Comparison of ENCODE assay signal across 8 cellular contexts in the genomic region with DNA sequence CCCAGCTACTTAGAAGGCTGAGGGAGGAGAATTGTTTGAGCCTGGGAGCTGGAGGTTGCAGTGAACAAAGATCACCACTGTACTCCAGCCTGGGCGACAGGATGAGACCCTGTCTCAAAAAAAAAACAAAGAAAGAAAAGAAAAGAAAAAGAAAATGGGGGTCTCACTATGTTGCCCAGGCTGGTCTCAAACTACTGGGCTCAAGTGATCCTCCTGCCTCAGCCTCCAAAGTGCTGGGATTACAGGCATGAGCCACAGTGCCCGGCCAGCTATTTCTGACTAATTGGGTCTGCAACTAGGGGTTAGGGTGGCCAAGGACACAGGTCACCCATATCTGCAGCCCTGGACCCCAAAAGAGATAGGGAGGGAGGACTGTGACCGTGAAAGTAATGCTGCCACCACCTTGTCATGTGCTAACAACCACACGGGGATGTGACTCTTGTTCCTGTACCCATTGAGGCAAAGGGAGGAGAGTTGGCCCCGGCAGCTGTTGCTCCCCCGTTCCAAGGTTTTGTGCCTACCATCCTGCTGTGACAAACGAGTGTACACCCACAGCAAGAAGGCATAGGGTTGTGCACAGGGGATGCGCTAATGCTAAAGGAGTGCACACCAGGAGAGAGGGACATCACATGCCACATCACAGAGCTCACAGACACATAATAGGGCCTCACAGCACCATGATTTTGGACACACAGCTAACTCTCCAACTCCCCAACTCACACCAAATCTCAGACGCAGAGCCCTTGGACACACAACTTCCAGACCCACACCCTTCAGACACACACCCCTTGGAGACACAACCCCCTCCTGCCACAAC. TPM values are rescaled to one million over a fixed set of nuclear protein-coding genes. Genes with fewer than 3 reads are reported as not detected.
A peak's percentile ranks its signal among the peaks of the same experiment; 100 is the strongest.
DNase-seq lines count a peak whose midpoint lies in the region; ATAC-seq, FAIRE-seq and TF ChIP-seq lines count a peak whose summit lies in the region.
"Had no signal": no experiment of that assay in that cellular context is flagged by ENCODE, and none has a peak within 500 bp of the region (broad histone marks: within the 10 kb centered on the region; RNA-seq: fewer than 3 reads in every experiment).

No MANE protein-coding gene starts in this region.

- no peak overlapping the region for H2AFZ ChIP-seq in KMS-11 (ENCODE audit: low read depth)
- no peak overlapping the region for H2AFZ ChIP-seq in endothelial cell of umbilical vein (ENCODE audit: low read depth, low read length)

- no peak for DNase-seq in endothelial cell of umbilical vein (ENCODE audit: low read depth, low spot score)
- no peak for DNase-seq in NCI-H510A treated with DMSO at 0.1 percent for 48 hours (lab: John Stamatoyannopoulos, UW)
- no peak for DNase-seq in stimulated activated CD4-positive, alpha-beta T cell treated with anti-CD3 and anti-CD28 coated beads, Interleukin-2, amount 100 ng/mL, for 48 hours

- H3K4me1 ChIP-seq in KMS-11 (ENCODE audit: low read depth, poor library complexity, severe bottlenecking) = peaks cover 14% of the 10 kb centered on the region
- peaks cover 5% of the 10 kb centered on the region for H3K4me1 ChIP-seq in endothelial cell of umbilical vein (ENCODE audit: control insufficient read depth, extremely low read depth, insufficient read depth, low read length)
- H3K4me1 ChIP-seq in skeletal muscle tissue (ENCODE audit: control insufficient read depth in 3 of 3, insufficient read depth in 3 of 3, low read length in 3 of 3) = peaks cover 20 to 28% (median 22%) of the 10 kb centered on the region in 3 donors

- no peaks in the 10 kb centered on the region for H3K9me3 ChIP-seq in endothelial cell of umbilical vein (replicated peaks; ENCODE audit: control insufficient read depth, insufficient read depth, low read length)
- H3K9me3 ChIP-seq in skeletal muscle tissue (ENCODE audit: control insufficient read depth in 3 of 3, low read length in 3 of 3) = no peaks in the 10 kb centered on the region

- no peaks in the 10 kb centered on the region for H3K9me1 ChIP-seq in endothelial cell of umbilical vein (replicated peaks; ENCODE audit: control insufficient read depth, extremely low read depth, insufficient read depth, low read length)

- dilution Hi-C loops in endothelial cell of umbilical vein (cut with MboI; ENCODE audit: extremely low pct_ligation_motif_present, low sequenced_read_pairs) = no loop called here

- FAIRE-seq in endothelial cell of umbilical vein (lab: Jason Lieb, UNC) = no peak

- intact Hi-C loops in endothelial cell of umbilical vein (cut with micrococcal nuclease) = no loop called here

- H3K36me3 ChIP-seq in KMS-11 (ENCODE audit: insufficient read depth) (no peaks in the 10 kb centered on the region), endothelial cell of umbilical vein (ENCODE audit: control insufficient read depth in 2 of 2, extremely low read depth in 1 of 2, insufficient read depth in 2 of 2, low read length in 2 of 2) (no peaks in the 10 kb centered on the region), skeletal muscle tissue (ENCODE audit: control insufficient read depth in 3 of 3, insufficient read depth in 3 of 3, low read length in 3 of 3) (peaks cover 0 to 3% (median 0%) of the 10 kb centered on the region in 3 donors)

- POLR2A ChIA-PET in endothelial cell of umbilical vein (lab: Charles Lee) = no interaction called here

- TF ChIP-seq CTCF in KMS-11 (conservative IDR thresholded peaks at IDR 0.05; ENCODE audit: low read depth, low read length) (no peak), endothelial cell of umbilical vein (IDR thresholded peaks at IDR 0.05; ENCODE audit: extremely low read depth in 1 of 2, insufficient read depth in 1 of 2, low read depth in 1 of 2, low read length in 2 of 2) (no peak)

- CTCF ChIA-PET in endothelial cell of umbilical vein (lab: Charles Lee) = interaction anchor here (0.6 to 2.3 kb wide), 2 partner anchors 15 to 23 kb away, joined by 3 to 8 read pairs; no protein-coding TSS in a partner anchor

- H3K4me2 ChIP-seq in KMS-11 (peak overlapping the region; percentile 29), endothelial cell of umbilical vein (ENCODE audit: insufficient read depth, low read length) (peak overlapping the region; percentile 30)

- H3K79me2 ChIP-seq in KMS-11 (ENCODE audit: insufficient read depth, low read depth) (no peaks in the 10 kb centered on the region), endothelial cell of umbilical vein (ENCODE audit: control insufficient read depth, insufficient read depth, low read length) (no peaks in the 10 kb centered on the region)

- no peak for TF ChIP-seq POLR2A in endothelial cell of umbilical vein (IDR thresholded peaks at IDR 0.05; ENCODE audit: low read depth, low read length)

- BruUV-seq in endothelial cell of umbilical vein (replicated peaks; lab: Mats Ljungman, UMichigan) = no TSS peak

- H3K27me3 ChIP-seq in KMS-11 (ENCODE audit: insufficient read depth, low read depth) (no peaks in the 10 kb centered on the region), endothelial cell of umbilical vein (ENCODE audit: control insufficient read depth in 2 of 2, insufficient read depth in 2 of 2, low read length in 2 of 2) (no peaks in the 10 kb centered on the region), skeletal muscle tissue (ENCODE audit: control insufficient read depth in 3 of 3, insufficient read depth in 3 of 3, low read length in 3 of 3) (no peaks in the 10 kb centered on the region)

- no peak overlapping the region for H3K4me3 ChIP-seq in KMS-11 (IDR thresholded peaks at IDR 0.05; ENCODE audit: insufficient read depth, low read depth, low read length)
- H3K4me3 ChIP-seq in endothelial cell of umbilical vein (replicated peaks in 1 of 3; ENCODE audit: insufficient read depth in 1 of 3, low read depth in 1 of 3, low read length in 3 of 3) = no peak overlapping the region
- peak overlapping the region; percentile 7 to 71 (median 70) for H3K4me3 ChIP-seq in skeletal muscle tissue (ENCODE audit: low read length in 3 of 3)

- H4K20me1 ChIP-seq in KMS-11 (ENCODE audit: insufficient read depth) = no peaks in the 10 kb centered on the region
- no peaks in the 10 kb centered on the region for H4K20me1 ChIP-seq in endothelial cell of umbilical vein (replicated peaks; ENCODE audit: control insufficient read depth, extremely low read depth, insufficient read depth, low read length)

- H3K27ac ChIP-seq in KMS-11 (no peak overlapping the region), endothelial cell of umbilical vein (ENCODE audit: insufficient read depth, low read depth, low read length) (no peak overlapping the region), skeletal muscle tissue (ENCODE audit: low read depth, low read length) (no peak overlapping the region)

- peak; percentile 5 for ATAC-seq in GM19395 (IDR thresholded peaks at IDR 0.05; ENCODE audit: unreplicated experiment)
- ATAC-seq in HG03442 (IDR thresholded peaks at IDR 0.05; ENCODE audit: unreplicated experiment) = no peak

- H3K9ac ChIP-seq in KMS-11 = no peak overlapping the region
- H3K9ac ChIP-seq in endothelial cell of umbilical vein (replicated peaks; ENCODE audit: extremely low read depth, insufficient read depth, low read length) = no peak overlapping the region
- peak overlapping the region in 2 of 3 donors; percentile 22 to 71 for H3K9ac ChIP-seq in skeletal muscle tissue (ENCODE audit: low read depth in 1 of 3, low read length in 3 of 3)

RNA-seq across cellular contexts. Expression of a gene that starts 0.6 kb away (rescaled TPM):
- 1.2 and 1.3 TPM in 2 replicates for total RNA-seq in endothelial cell of umbilical vein
- polyA plus RNA-seq in endothelial cell of umbilical vein = 0.52 and 0.65 TPM in 2 replicates
- 0.21 and 0.49 TPM in 2 replicates for polyA plus RNA-seq in endothelial cell of umbilical vein (2011; cell fraction: cytosol; rRNA removed)
- polyA plus RNA-seq in endothelial cell of umbilical vein (2011; cell fraction: nucleus; rRNA removed) = 1.4 and 1.7 TPM in 2 replicates
- 0.48 and 0.86 TPM in 2 replicates for polyA plus RNA-seq in endothelial cell of umbilical vein (2012)
- not detected in 2 replicates for polyA minus RNA-seq in endothelial cell of umbilical vein
- not detected for polyA minus RNA-seq in endothelial cell of umbilical vein (2011; cell fraction: cytosol; rRNA and poly(A)+ RNA removed)
- polyA minus RNA-seq in endothelial cell of umbilical vein (2011; cell fraction: nucleus; rRNA and poly(A)+ RNA removed) = 1.8 TPM in 1 of 2 replicates, not detected in the other
- total RNA-seq in skeletal muscle tissue = not detected
- total RNA-seq: temporal lobe had no signal

RNA-seq across cellular contexts. Expression of a gene that starts 22.5 kb away (rescaled TPM):
- total RNA-seq in endothelial cell of umbilical vein = 35.6 and 45.8 TPM in 2 replicates
- polyA plus RNA-seq in endothelial cell of umbilical vein = 37.4 and 49.7 TPM in 2 replicates
- 30.4 and 34.0 TPM in 2 replicates for polyA plus RNA-seq in endothelial cell of umbilical vein (2011; cell fraction: cytosol; rRNA removed)
- polyA plus RNA-seq in endothelial cell of umbilical vein (2011; cell fraction: nucleus; rRNA removed) = 27.2 and 27.9 TPM in 2 replicates
- 23.4 and 24.3 TPM in 2 replicates for polyA plus RNA-seq in endothelial cell of umbilical vein (2012)
- polyA minus RNA-seq in endothelial cell of umbilical vein = 28.2 and 29.3 TPM in 2 replicates
- 7.0 TPM for polyA minus RNA-seq in endothelial cell of umbilical vein (2011; cell fraction: cytosol; rRNA and poly(A)+ RNA removed)
- polyA minus RNA-seq in endothelial cell of umbilical vein (2011; cell fraction: nucleus; rRNA and poly(A)+ RNA removed) = 11.6 and 18.9 TPM in 2 replicates
- total RNA-seq in skeletal muscle tissue = 4.2 TPM

RNA-seq across cellular contexts. Expression of a gene that starts 22.6 kb away (rescaled TPM):
- 105 and 118 TPM in 2 replicates for total RNA-seq in endothelial cell of umbilical vein
- 124 and 146 TPM in 2 replicates for polyA plus RNA-seq in endothelial cell of umbilical vein
- 72.0 and 99.3 TPM in 2 replicates for polyA plus RNA-seq in endothelial cell of umbilical vein (2011; cell fraction: cytosol; rRNA removed)
- polyA plus RNA-seq in endothelial cell of umbilical vein (2011; cell fraction: nucleus; rRNA removed) = 138 and 160 TPM in 2 replicates
- 129 and 136 TPM in 2 replicates for polyA plus RNA-seq in endothelial cell of umbilical vein (2012)
- polyA minus RNA-seq in endothelial cell of umbilical vein = 49.7 and 66.9 TPM in 2 replicates
- 47.1 TPM for polyA minus RNA-seq in endothelial cell of umbilical vein (2011; cell fraction: cytosol; rRNA and poly(A)+ RNA removed)
- 33.6 and 44.3 TPM in 2 replicates for polyA minus RNA-seq in endothelial cell of umbilical vein (2011; cell fraction: nucleus; rRNA and poly(A)+ RNA removed)
- 56.9 TPM for total RNA-seq in skeletal muscle tissue

RNA-seq across cellular contexts. Expression of a gene that starts 31.2 kb away (rescaled TPM):
- total RNA-seq in endothelial cell of umbilical vein = 23.3 and 24.1 TPM in 2 replicates
- polyA plus RNA-seq in endothelial cell of umbilical vein = 54.9 and 72.6 TPM in 2 replicates
- polyA plus RNA-seq in endothelial cell of umbilical vein (2011; cell fraction: cytosol; rRNA removed) = 19.5 and 26.6 TPM in 2 replicates
- 54.4 and 60.6 TPM in 2 replicates for polyA plus RNA-seq in endothelial cell of umbilical vein (2011; cell fraction: nucleus; rRNA removed)
- polyA plus RNA-seq in endothelial cell of umbilical vein (2012) = 18.3 and 27.7 TPM in 2 replicates
- polyA minus RNA-seq in endothelial cell of umbilical vein = 26.5 and 33.3 TPM in 2 replicates
- 36.0 TPM for polyA minus RNA-seq in endothelial cell of umbilical vein (2011; cell fraction: cytosol; rRNA and poly(A)+ RNA removed)
- polyA minus RNA-seq in endothelial cell of umbilical vein (2011; cell fraction: nucleus; rRNA and poly(A)+ RNA removed) = 15.0 and 20.1 TPM in 2 replicates
- 11.0 TPM for total RNA-seq in skeletal muscle tissue

RNA-seq across cellular contexts. Expression of a gene that starts 33.8 kb away (rescaled TPM):
- total RNA-seq in endothelial cell of umbilical vein (16.6 and 17.5 TPM in 2 replicates), skeletal muscle tissue (7.3 TPM)
- polyA plus RNA-seq in endothelial cell of umbilical vein = 11.9 and 13.4 TPM in 2 replicates
- polyA plus RNA-seq in endothelial cell of umbilical vein (2011; cell fraction: cytosol; rRNA removed) = 15.6 and 18.1 TPM in 2 replicates
- polyA plus RNA-seq in endothelial cell of umbilical vein (2011; cell fraction: nucleus; rRNA removed) = 11.0 and 12.6 TPM in 2 replicates
- polyA plus RNA-seq in endothelial cell of umbilical vein (2012) = 12.9 and 13.6 TPM in 2 replicates
- 6.9 and 8.3 TPM in 2 replicates for polyA minus RNA-seq in endothelial cell of umbilical vein
- polyA minus RNA-seq in endothelial cell of umbilical vein (2011; cell fraction: cytosol; rRNA and poly(A)+ RNA removed) = 8.1 TPM
- 2.5 and 2.8 TPM in 2 replicates for polyA minus RNA-seq in endothelial cell of umbilical vein (2011; cell fraction: nucleus; rRNA and poly(A)+ RNA removed)

Comparison
In these comparisons a context has a peak if more than half of its experiments do, and no peak if none do; other contexts are left out.
1. H3K4me3 ChIP-seq: peak in skeletal muscle tissue (3 of 3); none in KMS-11 (single experiment) and endothelial cell of umbilical vein (0 of 3).
2. H3K9ac ChIP-seq: peak in skeletal muscle tissue (2 of 3); none in KMS-11 (single experiment) and endothelial cell of umbilical vein (single experiment).